13 cellular contexts compared by ENCODE assay signal in the genomic region with DNA sequence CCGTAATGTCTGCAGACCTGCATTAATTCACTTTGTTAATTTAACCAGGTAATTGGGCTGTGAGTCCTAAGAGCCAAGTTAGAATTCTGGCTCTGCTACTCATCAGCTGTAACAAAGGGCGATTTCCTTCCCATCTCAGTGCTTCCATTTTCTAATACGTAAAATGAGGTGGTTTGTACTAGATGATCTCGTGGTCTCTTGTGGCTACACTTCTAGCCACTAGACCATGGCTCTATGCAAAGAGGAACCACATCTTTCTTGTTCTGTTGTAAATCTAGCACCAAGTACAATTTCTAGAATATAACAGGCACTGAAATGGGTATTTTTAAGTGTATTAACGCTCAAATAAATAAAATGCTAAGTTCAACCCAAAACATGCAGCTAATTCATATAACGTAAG.
DNase-seq lines count a peak whose midpoint lies in the region; ATAC-seq, FAIRE-seq and TF ChIP-seq lines count a peak whose summit lies in the region.
"Had no signal": no experiment of that assay in that cellular context is flagged by ENCODE, and none has a peak within 500 bp of the region (broad histone marks: within the 10 kb centered on the region; RNA-seq: fewer than 3 reads in every experiment).

No MANE protein-coding gene starts in this region.

- peak; percentile 53 for FAIRE-seq in keratinocyte (lab: Jason Lieb, UNC)

- no peaks in the 10 kb centered on the region for H3K27me3 ChIP-seq in keratinocyte (ENCODE audit: control insufficient read depth, extremely low read depth, insufficient read depth, low read length)
- H3K27me3 ChIP-seq: cardiac muscle cell had no signal

- no peak overlapping the region for H3K27ac ChIP-seq in keratinocyte (ENCODE audit: control insufficient read depth, insufficient read depth, low read length)
- H3K27ac ChIP-seq: cardiac muscle cell, thoracic aorta had no signal

- H3K27me3 Mint-ChIP-seq in activated T-cell treated with anti-CD3 and anti-CD28 coated beads, Interleukin-2, amount 50 U/mL, for 72 hours (ENCODE audit: low read depth): peaks cover 8% of the 10 kb centered on the region

- dilution Hi-C loops in keratinocyte (cut with MboI; ENCODE audit: extremely low pct_ligation_motif_present, low sequenced_read_pairs): no loop called here

- in situ Hi-C loops in G401 (cut with HindIII; ENCODE audit: low sequenced_read_pairs): no loop called here

- H3K9me3 ChIP-seq in keratinocyte (ENCODE audit: control insufficient read depth, low read depth, low read length): no peaks in the 10 kb centered on the region
- H3K9me3 ChIP-seq: thoracic aorta had no signal

- ATAC-seq in GM19324 (IDR thresholded peaks at IDR 0.05; ENCODE audit: low FRiP score, unreplicated experiment) (peak; percentile 47), HG02571 (IDR thresholded peaks at IDR 0.05; ENCODE audit: unreplicated experiment) (peak; percentile 79), HG03342 (IDR thresholded peaks at IDR 0.05; ENCODE audit: unreplicated experiment) (peak; percentile 76)
- no peak for ATAC-seq in activated T-cell treated with anti-CD3 and anti-CD28 coated beads, Interleukin-2, amount 50 U/mL, for 72 hours (replicated peaks in 1 of 2)
- ATAC-seq: activated naive CD4-positive, alpha-beta T cell treated with anti-CD3 and anti-CD28 coated beads, Interleukin-2, amount 50 U/mL, for 72 hours had no signal

- no peaks in the 10 kb centered on the region for H3K36me3 ChIP-seq in keratinocyte (ENCODE audit: control insufficient read depth in 2 of 2, extremely low read depth in 1 of 2, insufficient read depth in 2 of 2, low read length in 2 of 2)
- H3K36me3 ChIP-seq: cardiac muscle cell, thoracic aorta had no signal

- no peaks in the 10 kb centered on the region for H3K79me2 ChIP-seq in keratinocyte (ENCODE audit: control insufficient read depth, insufficient read depth, low read length)

- H3K9ac ChIP-seq in keratinocyte (ENCODE audit: control insufficient read depth, extremely low read depth, insufficient read depth, low read length): no peak overlapping the region

- no peak overlapping the region for H3K4me2 ChIP-seq in keratinocyte (ENCODE audit: control insufficient read depth, extremely low read depth, insufficient read depth, low read depth, low read length)

- H3K9me3 Mint-ChIP-seq in activated T-cell treated with anti-CD3 and anti-CD28 coated beads, Interleukin-2, amount 50 U/mL, for 72 hours: no peaks in the 10 kb centered on the region
- H3K9me3 Mint-ChIP-seq: activated naive CD4-positive, alpha-beta T cell treated with anti-CD3 and anti-CD28 coated beads, Interleukin-2, amount 50 U/mL, for 72 hours had no signal

- H3K4me3 Mint-ChIP-seq in activated T-cell treated with anti-CD3 and anti-CD28 coated beads, Interleukin-2, amount 50 U/mL, for 72 hours: no peak overlapping the region

- no peak overlapping the region for H2AFZ ChIP-seq in keratinocyte (ENCODE audit: control insufficient read depth, low read length)

- H3K4me3 ChIP-seq in keratinocyte (ENCODE audit: control insufficient read depth in 2 of 3, extremely low read depth in 1 of 3, insufficient read depth in 2 of 3, low read depth in 1 of 3, low read length in 3 of 3): no peak overlapping the region
- H3K4me3 ChIP-seq: cardiac muscle cell, thoracic aorta had no signal

- no peak overlapping the region for H3K27ac Mint-ChIP-seq in activated T-cell treated with anti-CD3 and anti-CD28 coated beads, Interleukin-2, amount 50 U/mL, for 72 hours
- H3K27ac Mint-ChIP-seq: activated naive CD4-positive, alpha-beta T cell treated with anti-CD3 and anti-CD28 coated beads, Interleukin-2, amount 50 U/mL, for 72 hours; progenitor cell of endocrine pancreas had no signal

- H3K9me1 ChIP-seq in keratinocyte (ENCODE audit: control insufficient read depth, extremely low read depth, insufficient read depth, low read length): no peaks in the 10 kb centered on the region

- H3K36me3 Mint-ChIP-seq in activated T-cell treated with anti-CD3 and anti-CD28 coated beads, Interleukin-2, amount 50 U/mL, for 72 hours (ENCODE audit: insufficient read depth in 2 of 2): no peaks in the 10 kb centered on the region
- H3K36me3 Mint-ChIP-seq: activated naive CD4-positive, alpha-beta T cell treated with anti-CD3 and anti-CD28 coated beads, Interleukin-2, amount 50 U/mL, for 72 hours had no signal

- no peak for TF ChIP-seq CTCF in keratinocyte (optimal IDR thresholded peaks at IDR 0.05 in 1 of 3, IDR thresholded peaks at IDR 0.05 in 1 of 3, conservative IDR thresholded peaks at IDR 0.05 in 1 of 3; ENCODE audit: extremely low read depth in 1 of 3, insufficient read depth in 2 of 3, low read length in 3 of 3)

- peaks cover 5% of the 10 kb centered on the region for H3K4me1 Mint-ChIP-seq in activated T-cell treated with anti-CD3 and anti-CD28 coated beads, Interleukin-2, amount 50 U/mL, for 72 hours (ENCODE audit: low read depth)

- DNase-seq in keratinocyte (ENCODE audit: low read depth, low spot score): no peak
- DNase-seq in activated naive CD4-positive, alpha-beta T cell treated with anti-CD3 and anti-CD28 coated beads, Interleukin-2, amount 50 U/mL, for 16 hours: no peak
- DNase-seq in activated T-cell treated with anti-CD3 and anti-CD28 coated beads, Interleukin-2, amount 50 U/mL, for 72 hours: no peak
- no peak for DNase-seq in G401 (ENCODE audit: low spot score)
- DNase-seq: NCI-H146, NCI-H524 treated with DMSO at 0.1 percent for 48 hours had no signal

- H3K4me1 ChIP-seq in keratinocyte (ENCODE audit: control insufficient read depth, extremely low read depth, insufficient read depth, low read length): peaks cover 41% of the 10 kb centered on the region

- no peaks in the 10 kb centered on the region for H4K20me1 ChIP-seq in keratinocyte (ENCODE audit: control insufficient read depth, extremely low read depth, insufficient read depth, low read length)

Comparison
In these comparisons a context has a peak if more than half of its experiments do, and no peak if none do; other contexts are left out.
1. ATAC-seq: peak in GM19324 (single experiment), HG02571 (single experiment) and HG03342 (single experiment); none in activated T-cell treated with anti-CD3 and anti-CD28 coated beads, Interleukin-2, amount 50 U/mL, for 72 hours (0 of 2).